Comparison of ENCODE assay signal across 18 cellular contexts in genomic region chr22:31897842-31898241, GRCh38. TPM values are rescaled to one million over a fixed set of nuclear protein-coding genes. Genes with fewer than 3 reads are reported as not detected.
A peak's percentile ranks its signal among the peaks of the same experiment; 100 is the strongest.
DNase-seq lines count a peak whose midpoint lies in the region; ATAC-seq and TF ChIP-seq lines count a peak whose summit lies in the region.
"Had no signal": no experiment of that assay in that cellular context is flagged by ENCODE, and none has a peak within 500 bp of the region (broad histone marks: within the 10 kb centered on the region; RNA-seq: fewer than 3 reads in every experiment).

No MANE protein-coding gene starts in this region.

- H3K27ac ChIP-seq in A673 (ENCODE audit: low read depth, low read length, poor library complexity, severe bottlenecking): no peak overlapping the region
- H3K27ac ChIP-seq: gastrocnemius medialis, HL-60, KMS-11, transverse colon had no signal

- peak; percentile 11 for DNase-seq in A673 (ENCODE audit: low spot score)
- DNase-seq in LHCN-M2 (ENCODE audit: low read depth): peak; percentile 28
- peak; percentile 6 for DNase-seq in fibroblast of mammary gland (ENCODE audit: low read depth)
- DNase-seq in myocyte (ENCODE audit: low read depth): peak; percentile 35
- no peak for DNase-seq in activated CD4-positive, alpha-beta T cell treated with anti-CD3 and anti-CD28 coated beads for 48 hours
- DNase-seq in NCI-H748 treated with DMSO at 0.1 percent for 48 hours (lab: John Stamatoyannopoulos, UW): no peak
- DNase-seq in ureter (ENCODE audit: low spot score): no peak
- DNase-seq: activated CD4-positive, alpha-beta T cell treated with anti-CD3 and anti-CD28 coated beads for 4 hours; effector CD8-positive, alpha-beta T cell; gastrocnemius medialis; HFFc6; NCI-H1417; NCI-H226; SHP77; transverse colon had no signal

- CTCF ChIA-PET in A673 (lab: Charles Lee): no interaction called here

- TF ChIP-seq CTCF in A673 (conservative IDR thresholded peaks at IDR 0.05; ENCODE audit: low read depth, low read length) (no peak), fibroblast of mammary gland (conservative IDR thresholded peaks at IDR 0.05; ENCODE audit: control insufficient read depth, insufficient read depth, low read depth, low read length) (no peak)

- no peaks in the 10 kb centered on the region for H3K27me3 ChIP-seq in A673 (replicated peaks; ENCODE audit: insufficient read depth, low read depth, low read length, poor library complexity)
- H3K27me3 ChIP-seq: gastrocnemius medialis, transverse colon had no signal

- intact Hi-C loops in A673 (cut with micrococcal nuclease; ENCODE audit: unreplicated experiment): no loop called here

- ATAC-seq in GM21423 (IDR thresholded peaks at IDR 0.05; ENCODE audit: unreplicated experiment): no peak
- ATAC-seq: gastrocnemius medialis had no signal

- H3K4me1 ChIP-seq in A673 (ENCODE audit: insufficient read depth, low read length, poor library complexity, severe bottlenecking): peaks cover 10% of the 10 kb centered on the region
- H3K4me1 ChIP-seq: gastrocnemius medialis, transverse colon had no signal

- POLR2A ChIA-PET in A673 (lab: Charles Lee; ENCODE audit: low non-redundant PET): interaction anchor here (0.6 kb wide), 1 partner anchor 24 kb away, joined by 8 read pairs; no protein-coding TSS in a partner anchor

- H3K4me3 ChIP-seq in A673 (ENCODE audit: low read depth, low read length, poor library complexity, severe bottlenecking) (no peak overlapping the region), fibroblast of mammary gland (ENCODE audit: control insufficient read depth, low read depth, low read length) (no peak overlapping the region)
- H3K4me3 ChIP-seq: gastrocnemius medialis, transverse colon had no signal

- H3K9me3 ChIP-seq in A673 (ENCODE audit: low read depth, low read length, poor library complexity, severe bottlenecking): no peaks in the 10 kb centered on the region
- H3K9me3 ChIP-seq: gastrocnemius medialis, transverse colon had no signal

- H3K36me3 ChIP-seq in A673 (ENCODE audit: insufficient read depth, low read length, poor library complexity, severe bottlenecking): no peaks in the 10 kb centered on the region

- no TSS peak for BruUV-seq in A673 (replicated peaks; lab: Mats Ljungman, UMichigan)

RNA-seq across cellular contexts. Expression of gene YWHAH, which starts 46.5 kb away (rescaled TPM):
- 161 and 177 TPM in 2 replicates for total RNA-seq in A673 (2021)
- total RNA-seq in LHCN-M2 (2014; rRNA removed): 154 and 167 TPM in 2 replicates
- polyA plus RNA-seq in LHCN-M2 (2012): 159 TPM
- total RNA-seq in myocyte: 56.4 and 66.1 TPM in 2 replicates
- 136 TPM for polyA plus RNA-seq in myocyte (2012)
- total RNA-seq in ureter: 86.7 TPM

Comparison
In these comparisons a context has a peak if more than half of its experiments do, and no peak if none do; other contexts are left out.
1. DNase-seq: peak in A673 (single experiment), LHCN-M2 (single experiment), fibroblast of mammary gland (single experiment) and myocyte (single experiment); none in activated CD4-positive, alpha-beta T cell treated with anti-CD3 and anti-CD28 coated beads for 48 hours (single experiment), NCI-H748 treated with DMSO at 0.1 percent for 48 hours (single experiment) and ureter (single experiment).